Comparison of ENCODE assay signal across 16 cellular contexts in genomic region chr19:48303367-48303766, GRCh38. TPM values are rescaled to one million over a fixed set of nuclear protein-coding genes. Genes with fewer than 3 reads are reported as not detected.
A peak's percentile ranks its signal among the peaks of the same experiment; 100 is the strongest.
DNase-seq lines count a peak whose midpoint lies in the region; ATAC-seq and TF ChIP-seq lines count a peak whose summit lies in the region.
"Had no signal": no experiment of that assay in that cellular context is flagged by ENCODE, and none has a peak within 500 bp of the region (broad histone marks: within the 10 kb centered on the region; RNA-seq: fewer than 3 reads in every experiment).

No MANE protein-coding gene starts in this region.

- no peaks in the 10 kb centered on the region for H3K9me3 Mint-ChIP-seq in stimulated activated naive CD8-positive, alpha-beta T cell treated with anti-CD3 and anti-CD28 coated beads, Interleukin-15, amount 100 ng/mL, for 72 hours
- H3K9me3 Mint-ChIP-seq: CD4-positive, alpha-beta memory T cell; HFFc6 had no signal

- H3K23ac ChIP-seq in neuronal stem cell (ENCODE audit: low read depth, low read length, poor library complexity), result no peak overlapping the region

- H2AK5ac ChIP-seq in neuronal stem cell (ENCODE audit: low read depth, low read length), result no peak overlapping the region

- H3K9me3 ChIP-seq in neuronal stem cell (replicated peaks in 1 of 2; ENCODE audit: control insufficient read depth in 2 of 2, insufficient read depth in 1 of 2, low read depth in 1 of 2, low read length in 2 of 2) (no peaks in the 10 kb centered on the region), upper lobe of right lung (no peaks in the 10 kb centered on the region)
- H3K9me3 ChIP-seq: Caco-2, HAP-1 had no signal

- peak overlapping the region; percentile 60 for H3K9ac ChIP-seq in neuronal stem cell (ENCODE audit: low read depth, low read length, poor library complexity)

- H3K27ac Mint-ChIP-seq in stimulated activated naive CD8-positive, alpha-beta T cell treated with anti-CD3 and anti-CD28 coated beads, Interleukin-15, amount 100 ng/mL, for 72 hours, result no peak overlapping the region
- H3K27ac Mint-ChIP-seq: B cell; CD4-positive, alpha-beta memory T cell; HFFc6 had no signal

- H2BK15ac ChIP-seq in neuronal stem cell (ENCODE audit: low read length), result no peak overlapping the region

- H3K79me1 ChIP-seq in neuronal stem cell (ENCODE audit: low read depth, low read length), result peaks cover 3% of the 10 kb centered on the region

- H3K18ac ChIP-seq in neuronal stem cell (ENCODE audit: low read length), result no peak overlapping the region

- intact Hi-C loops in upper lobe of right lung (cut with DNase I), result no loop called here

- H2BK12ac ChIP-seq in neuronal stem cell (ENCODE audit: low read length), result no peak overlapping the region

- H4K91ac ChIP-seq in neuronal stem cell (ENCODE audit: low read depth, low read length, poor library complexity), result no peak overlapping the region

- H3K27ac ChIP-seq in neuronal stem cell (replicated peaks; ENCODE audit: low read length) (no peak overlapping the region), upper lobe of right lung (no peak overlapping the region)
- H3K27ac ChIP-seq: 22Rv1 had no signal

- no peak overlapping the region for H3K4me2 ChIP-seq in neuronal stem cell (ENCODE audit: insufficient read depth, low read length, poor library complexity, severe bottlenecking)

- no peaks in the 10 kb centered on the region for H3K27me3 Mint-ChIP-seq in stimulated activated naive CD8-positive, alpha-beta T cell treated with anti-CD3 and anti-CD28 coated beads, Interleukin-15, amount 100 ng/mL, for 72 hours

- no peak for TF ChIP-seq CTCF in upper lobe of right lung (IDR thresholded peaks at IDR 0.05)

- H2AFZ ChIP-seq in neuronal stem cell (ENCODE audit: low read length), result no peak overlapping the region

- WGBS in neuronal stem cell (ENCODE audit: extremely low coverage in 2 of 2, insufficient read length in 2 of 2, insufficient replicate concordance in 1 of 2), 2 donors, result no CpG with 5 or more reads among the region's 13 CpGs

- H4K8ac ChIP-seq in neuronal stem cell (ENCODE audit: low read depth, low read length), result peak overlapping the region; percentile 3

- H3K4me3 ChIP-seq in neuronal stem cell (ENCODE audit: low read length in 2 of 2) (no peak overlapping the region), upper lobe of right lung (no peak overlapping the region)
- H3K4me3 ChIP-seq: HAP-1 had no signal

- no peak overlapping the region for H3K14ac ChIP-seq in neuronal stem cell (ENCODE audit: low read length)

- H3K4me1 ChIP-seq in neuronal stem cell (ENCODE audit: control insufficient read depth in 2 of 2, insufficient read depth in 1 of 2, low read depth in 1 of 2, low read length in 2 of 2) (no peaks in the 10 kb centered on the region), upper lobe of right lung (no peaks in the 10 kb centered on the region)
- H3K4me1 ChIP-seq: Caco-2, HAP-1 had no signal

- peak; percentile 14 for ATAC-seq in stimulated activated naive CD8-positive, alpha-beta T cell treated with anti-CD3 and anti-CD28 coated beads, Interleukin-15, Interleukin-2, amounts not matched to agents 100 U/mL and 50 U/mL, for 24 hours
- no peak for ATAC-seq in stimulated activated naive CD8-positive, alpha-beta T cell treated with anti-CD3 and anti-CD28 coated beads, Interleukin-15, amount 100 ng/mL, for 72 hours
- ATAC-seq in upper lobe of right lung, result peak; percentile 9

- no peaks in the 10 kb centered on the region for H3K4me1 Mint-ChIP-seq in stimulated activated naive CD8-positive, alpha-beta T cell treated with anti-CD3 and anti-CD28 coated beads, Interleukin-15, amount 100 ng/mL, for 72 hours
- H3K4me1 Mint-ChIP-seq: B cell; CD4-positive, alpha-beta memory T cell had no signal

- H3K36me3 ChIP-seq in neuronal stem cell (replicated peaks in 1 of 2; ENCODE audit: control insufficient read depth in 2 of 2, insufficient read depth in 2 of 2, low read length in 2 of 2) (no peaks in the 10 kb centered on the region), upper lobe of right lung (no peaks in the 10 kb centered on the region)
- H3K36me3 ChIP-seq: HAP-1 had no signal

- H3K27me3 ChIP-seq in neuronal stem cell (ENCODE audit: control insufficient read depth in 3 of 3, insufficient read depth in 3 of 3, low read depth in 1 of 3, low read length in 3 of 3), result no peaks in the 10 kb centered on the region
- H3K27me3 ChIP-seq in upper lobe of right lung, result no peaks in the 10 kb centered on the region

- no peak overlapping the region for H3K4me3 Mint-ChIP-seq in stimulated activated naive CD8-positive, alpha-beta T cell treated with anti-CD3 and anti-CD28 coated beads, Interleukin-15, amount 100 ng/mL, for 72 hours
- H3K4me3 Mint-ChIP-seq: B cell; CD4-positive, alpha-beta memory T cell; HFFc6 had no signal

- no peak overlapping the region for H2BK120ac ChIP-seq in neuronal stem cell (ENCODE audit: low read depth, low read length)

- H2BK5ac ChIP-seq in neuronal stem cell (ENCODE audit: low read length), result no peak overlapping the region

- DNase-seq in stimulated activated naive CD8-positive, alpha-beta T cell treated with anti-CD3 and anti-CD28 coated beads, Interleukin-15, Interleukin-2, amounts not matched to agents 100 U/mL and 50 U/mL, for 24 hours, result no peak
- DNase-seq in stimulated activated naive CD8-positive, alpha-beta T cell treated with anti-CD3 and anti-CD28 coated beads, Interleukin-15, amount 100 ng/mL, for 72 hours, result no peak
- no peak for DNase-seq in neuronal stem cell (ENCODE audit: low spot score)
- no peak for DNase-seq in upper lobe of right lung
- no peak for DNase-seq in NK-92 treated with Interleukin-12 subunit alpha and Interleukin-12 subunit beta, amount 100 ng/mL, for 24 hours (lab: John Stamatoyannopoulos, UW)
- no peak for DNase-seq in NCI-H2107 treated with DMSO at 0.1 percent for 48 hours (lab: John Stamatoyannopoulos, UW; ENCODE audit: unreplicated experiment)
- DNase-seq: C1 segment of cervical spinal cord; Caco-2; CD4-positive, alpha-beta memory T cell; DMS153; DND-41; GOT3; HFFc6 had no signal

- no peak overlapping the region for H3K4ac ChIP-seq in neuronal stem cell (ENCODE audit: low read length)

RNA-seq across cellular contexts. Expression of gene EMP3, which starts 22.0 kb away (rescaled TPM):
- 45.0 TPM for polyA plus RNA-seq in neuronal stem cell (2013, experiment 1 of 2)
- polyA plus RNA-seq in neuronal stem cell (2013, experiment 2 of 2), result 46.0 TPM
- total RNA-seq in upper lobe of right lung, result 87.8 TPM

RNA-seq across cellular contexts. Expression of gene ZNF114, which starts 33.5 kb away (rescaled TPM):
- polyA plus RNA-seq in neuronal stem cell (2013, experiment 1 of 2), result 3.0 TPM
- polyA plus RNA-seq in neuronal stem cell (2013, experiment 2 of 2), result 2.6 TPM
- total RNA-seq in upper lobe of right lung, result 1.8 TPM
- polyA plus RNA-seq: CD4-positive, alpha-beta memory T cell had no signal

RNA-seq across cellular contexts. Expression of gene CARD8, which starts 47.7 kb away (rescaled TPM):
- 30.9 TPM for polyA plus RNA-seq in neuronal stem cell (2013, experiment 1 of 2)
- 30.1 TPM for polyA plus RNA-seq in neuronal stem cell (2013, experiment 2 of 2)
- total RNA-seq in upper lobe of right lung, result 88.2 TPM
